ENCODE assay signal across 16 cellular contexts in the genomic region with DNA sequence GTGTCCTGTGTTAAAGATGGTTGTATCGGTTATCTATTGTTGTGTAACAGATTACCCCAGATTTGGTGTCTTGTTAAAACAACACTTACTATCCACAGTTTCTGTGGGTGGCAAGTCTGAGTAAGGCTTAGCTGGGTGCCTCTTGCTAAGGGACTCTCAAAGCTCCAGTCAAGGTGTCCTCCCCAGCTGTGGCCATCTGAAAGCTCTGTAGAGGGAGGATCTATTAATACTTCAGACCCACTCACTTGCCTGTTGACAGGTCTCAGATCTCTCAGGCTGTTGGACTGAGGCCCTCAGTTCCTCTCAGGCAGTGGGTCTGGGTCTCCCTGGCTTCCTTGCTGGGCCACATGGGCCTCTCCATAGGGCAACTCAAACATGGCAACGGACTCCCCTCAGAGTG. TPM values are rescaled to one million over a fixed set of nuclear protein-coding genes. Genes with fewer than 3 reads are reported as not detected.
DNase-seq lines count a peak whose midpoint lies in the region; ATAC-seq and TF ChIP-seq lines count a peak whose summit lies in the region.
"Had no signal": no experiment of that assay in that cellular context is flagged by ENCODE, and none has a peak within 500 bp of the region (broad histone marks: within the 10 kb centered on the region; RNA-seq: fewer than 3 reads in every experiment).

No MANE protein-coding gene starts in this region.

- no peaks in the 10 kb centered on the region for H3K27me3 ChIP-seq in Caco-2 (replicated peaks; ENCODE audit: control insufficient read depth, insufficient read depth, low read length)
- H3K27me3 ChIP-seq in CD8-positive, alpha-beta memory T cell (ENCODE audit: insufficient read depth, low read length, poor library complexity, severe bottlenecking), result no peaks in the 10 kb centered on the region

- H3K4me3 ChIP-seq in Caco-2 (ENCODE audit: low read depth, low read length), result no peak overlapping the region
- no peak overlapping the region for H3K4me3 ChIP-seq in CD8-positive, alpha-beta memory T cell (ENCODE audit: low read length)
- H3K4me3 ChIP-seq: GM23338 had no signal

- no peak overlapping the region for H3K27ac ChIP-seq in CD8-positive, alpha-beta memory T cell (ENCODE audit: low read depth, low read length)
- H3K27ac ChIP-seq: KMS-11 had no signal

- H3K4me3 Mint-ChIP-seq in Caco-2 (ENCODE audit: unreplicated experiment), result no peak overlapping the region
- H3K4me3 Mint-ChIP-seq in activated naive CD8-positive, alpha-beta T cell treated with anti-CD3 and anti-CD28 coated beads for 36 hours, result no peak overlapping the region
- H3K4me3 Mint-ChIP-seq in CD8-positive, alpha-beta memory T cell, result no peak overlapping the region
- H3K4me3 Mint-ChIP-seq: GM23338 had no signal

- peak; percentile 69 for ATAC-seq in GM19452 (IDR thresholded peaks at IDR 0.05; ENCODE audit: unreplicated experiment)
- ATAC-seq in HG02938 (IDR thresholded peaks at IDR 0.05; ENCODE audit: unreplicated experiment), result peak; percentile 54
- ATAC-seq: GM23338 had no signal

- H3K36me3 ChIP-seq in Caco-2 (ENCODE audit: control insufficient read depth, insufficient read depth, low read length), result peaks cover 17% of the 10 kb centered on the region
- no peaks in the 10 kb centered on the region for H3K36me3 ChIP-seq in CD8-positive, alpha-beta memory T cell (ENCODE audit: insufficient read depth, low read length)

- POLR2A ChIA-PET in Caco-2 (lab: Charles Lee) (no interaction called here), HEK293T (lab: Yijun Ruan, JAX) (no interaction called here)
- POLR2A ChIA-PET in CD8-positive, alpha-beta memory T cell (lab: Charles Lee), result no interaction called here

- CTCF ChIA-PET in Caco-2 (lab: Charles Lee) (no interaction called here), HEK293T (lab: Yijun Ruan, JAX) (no interaction called here)
- CTCF ChIA-PET in CD8-positive, alpha-beta memory T cell (lab: Charles Lee), result no interaction called here

- H3K4me1 Mint-ChIP-seq in Caco-2 (ENCODE audit: low read depth, unreplicated experiment), result peaks cover 61% of the 10 kb centered on the region
- H3K4me1 Mint-ChIP-seq in activated naive CD8-positive, alpha-beta T cell treated with anti-CD3 and anti-CD28 coated beads for 36 hours, result peaks cover 13% of the 10 kb centered on the region
- peaks cover 44 to 86% (median 81%) of the 10 kb centered on the region in 3 donors for H3K4me1 Mint-ChIP-seq in CD8-positive, alpha-beta memory T cell

- no peaks in the 10 kb centered on the region for H3K27me3 Mint-ChIP-seq in Caco-2 (ENCODE audit: insufficient read depth, unreplicated experiment)
- no peaks in the 10 kb centered on the region for H3K27me3 Mint-ChIP-seq in activated naive CD8-positive, alpha-beta T cell treated with anti-CD3 and anti-CD28 coated beads for 36 hours
- H3K27me3 Mint-ChIP-seq in CD8-positive, alpha-beta memory T cell, result no peaks in the 10 kb centered on the region

- intact Hi-C loops in Caco-2 (cut with micrococcal nuclease; ENCODE audit: unreplicated experiment), result no loop called here

- peaks cover 40% of the 10 kb centered on the region for H3K4me1 ChIP-seq in Caco-2
- H3K4me1 ChIP-seq in CD8-positive, alpha-beta memory T cell (ENCODE audit: insufficient read depth, low read length), result no peaks in the 10 kb centered on the region

- no peaks in the 10 kb centered on the region for H3K9me3 ChIP-seq in Caco-2
- no peaks in the 10 kb centered on the region for H3K9me3 ChIP-seq in CD8-positive, alpha-beta memory T cell (ENCODE audit: low read length)

- peak overlapping the region; percentile 0 for H3K27ac Mint-ChIP-seq in Caco-2 (ENCODE audit: unreplicated experiment)
- peak overlapping the region; percentile 14 for H3K27ac Mint-ChIP-seq in activated naive CD8-positive, alpha-beta T cell treated with anti-CD3 and anti-CD28 coated beads for 36 hours
- peak overlapping the region in 2 of 8 donors; percentile 11 to 73 for H3K27ac Mint-ChIP-seq in CD8-positive, alpha-beta memory T cell
- H3K27ac Mint-ChIP-seq: GM23338 had no signal

- H3K36me3 Mint-ChIP-seq in Caco-2 (ENCODE audit: insufficient read depth, unreplicated experiment), result peaks cover 100% of the 10 kb centered on the region
- H3K36me3 Mint-ChIP-seq in activated naive CD8-positive, alpha-beta T cell treated with anti-CD3 and anti-CD28 coated beads for 36 hours, result peaks cover 83% of the 10 kb centered on the region
- H3K36me3 Mint-ChIP-seq in CD8-positive, alpha-beta memory T cell, result peaks cover 25 to 57% (median 30%) of the 10 kb centered on the region in 3 donors

- TF ChIP-seq CTCF in Caco-2 (IDR thresholded peaks at IDR 0.05; ENCODE audit: insufficient read depth in 1 of 2, low read depth in 1 of 2, low read length in 1 of 2, severe bottlenecking in 1 of 2, unreplicated experiment in 1 of 2), result no peak

- H3K9me3 Mint-ChIP-seq in Caco-2 (ENCODE audit: unreplicated experiment), result no peaks in the 10 kb centered on the region
- H3K9me3 Mint-ChIP-seq in activated naive CD8-positive, alpha-beta T cell treated with anti-CD3 and anti-CD28 coated beads for 36 hours, result peaks cover 9% of the 10 kb centered on the region
- H3K9me3 Mint-ChIP-seq in CD8-positive, alpha-beta memory T cell, result peaks cover 0 to 8% (median 4%) of the 10 kb centered on the region in 5 donors
- H3K9me3 Mint-ChIP-seq: GM23338 had no signal

- no TSS peak for BruUV-seq in Caco-2 (replicated peaks; lab: Mats Ljungman, UMichigan)

- DNase-seq in Caco-2 (no peak), mesenteric fat pad (ENCODE audit: low spot score) (no peak), HEK293T (ENCODE audit: extremely low spot score) (no peak), EL (no peak)
- DNase-seq in activated naive CD8-positive, alpha-beta T cell treated with anti-CD3 and anti-CD28 coated beads for 36 hours, result no peak
- no peak for DNase-seq in CD8-positive, alpha-beta memory T cell
- DNase-seq: activated CD8-positive, alpha-beta memory T cell treated with anti-CD3 and anti-CD28 coated beads for 24 hours; cerebellar nuclear complex; hypothalamus; NCI-H1092 treated with DMSO at 0.1 percent for 48 hours; occipital lobe; stimulated activated CD4-positive, alpha-beta T cell treated with anti-CD3 and anti-CD28 coated beads, Interleukin-2, amount 100 ng/mL, for 24 hours had no signal

TF ChIP-seq in HEK293T, 16 proteins besides CTCF, POLR2A, EP300 and RAD21:
- TF ChIP-seq CTBP1 (IDR thresholded peaks at IDR 0.05; ENCODE audit: borderline replicate concordance), result no peak
- TF ChIP-seq LEF1 (IDR thresholded peaks at IDR 0.05; ENCODE audit: borderline replicate concordance), result no peak
- TF ChIP-seq HDGF (IDR thresholded peaks at IDR 0.05; ENCODE audit: borderline replicate concordance), result no peak
- TF ChIP-seq SUZ12 (IDR thresholded peaks at IDR 0.05), result no peak
- no peak for TF ChIP-seq SP1 (IDR thresholded peaks at IDR 0.05)
- TF ChIP-seq FOXA1 (IDR thresholded peaks at IDR 0.05), result no peak
- no peak for TF ChIP-seq ARNT (IDR thresholded peaks at IDR 0.05)
- TF ChIP-seq ELF4 (IDR thresholded peaks at IDR 0.05), result no peak
- no peak for TF ChIP-seq L3MBTL2 (conservative IDR thresholded peaks at IDR 0.05)
- TF ChIP-seq FOXK2 (IDR thresholded peaks at IDR 0.05), result no peak
- TF ChIP-seq, protein P1, sequence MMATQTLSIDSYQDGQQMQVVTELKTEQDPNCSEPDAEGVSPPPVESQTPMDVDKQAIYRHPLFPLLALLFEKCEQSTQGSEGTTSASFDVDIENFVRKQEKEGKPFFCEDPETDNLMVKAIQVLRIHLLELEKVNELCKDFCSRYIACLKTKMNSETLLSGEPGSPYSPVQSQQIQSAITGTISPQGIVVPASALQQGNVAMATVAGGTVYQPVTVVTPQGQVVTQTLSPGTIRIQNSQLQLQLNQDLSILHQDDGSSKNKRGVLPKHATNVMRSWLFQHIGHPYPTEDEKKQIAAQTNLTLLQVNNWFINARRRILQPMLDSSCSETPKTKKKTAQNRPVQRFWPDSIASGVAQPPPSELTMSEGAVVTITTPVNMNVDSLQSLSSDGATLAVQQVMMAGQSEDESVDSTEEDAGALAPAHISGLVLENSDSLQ (IDR thresholded peaks at IDR 0.05), result no peak
- TF ChIP-seq BHLHE40 (IDR thresholded peaks at IDR 0.05; ENCODE audit: borderline replicate concordance), result no peak
- TF ChIP-seq FOXM1 (IDR thresholded peaks at IDR 0.05; ENCODE audit: borderline replicate concordance), result no peak
- TF ChIP-seq NFRKB (IDR thresholded peaks at IDR 0.05), result no peak
- no peak for TF ChIP-seq TARDBP (IDR thresholded peaks at IDR 0.05)
- no peak for TF ChIP-seq ZNF384 (IDR thresholded peaks at IDR 0.05)

RNA-seq across cellular contexts. Expression of a gene that starts 19.6 kb away (rescaled TPM):
- total RNA-seq in Caco-2 (2022) (168 and 169 TPM in 2 replicates), mesenteric fat pad (126 TPM)
- 10 to 100 TPM; 16.5 to 17.1 TPM for total RNA-seq in activated naive CD8-positive, alpha-beta T cell treated with anti-CD3 and anti-CD28 coated beads for 36 hours
- 10 to 100 TPM; 37.1 to 38.4 TPM for total RNA-seq in CD8-positive, alpha-beta memory T cell
- 48.7 TPM for polyA plus RNA-seq in CD8-positive, alpha-beta memory T cell
